Comparison of ENCODE assay signal across 9 cellular contexts in genomic region chr12:109714913-109715244, GRCh38. TPM values are rescaled to one million over a fixed set of nuclear protein-coding genes. Genes with fewer than 3 reads are reported as not detected.
DNase-seq lines count a peak whose midpoint lies in the region; ATAC-seq and TF ChIP-seq lines count a peak whose summit lies in the region.
"Had no signal": no experiment of that assay in that cellular context is flagged by ENCODE, and none has a peak within 500 bp of the region (broad histone marks: within the 10 kb centered on the region; RNA-seq: fewer than 3 reads in every experiment).

No MANE protein-coding gene starts in this region.

- WGBS in SK-N-SH (ENCODE audit: low lambda C conversion rate), result 10% methylated on average over 11 of the region's 13 CpGs
- WGBS in right cardiac atrium, result 32% methylated on average over 13 of the region's 13 CpGs

- intact Hi-C loops in right cardiac atrium (cut with DNase I), result loop anchor here in 2 of 4 donors (10.0 kb wide), 2 partner anchors 60 to 110 kb away; no protein-coding TSS in a partner anchor
- intact Hi-C loops in gastrocnemius medialis (cut with DNase I; ENCODE audit: low total_unique reads), result loop anchor here (1.0 to 10.0 kb wide), 3 partner anchors 58 to 1030 kb away; partner anchors contain the start of genes GLTP and PPP1CC

- peaks cover 8% of the 10 kb centered on the region; the same call in 1 of the 2 replicates for H4K20me1 ChIP-seq in SK-N-SH (ENCODE audit: insufficient read depth)

- H3K27ac ChIP-seq in SK-N-SH (ENCODE audit: low read depth in 2 of 2, low read length in 1 of 2) (peak overlapping the region in 1 of 2 experiments; percentile 92; a peak in 2 of 4 replicates), right cardiac atrium (ENCODE audit: low read length) (peak overlapping the region; percentile 1), gastrocnemius medialis (peak overlapping the region in 3 of 4 donors; percentile 82 to 88 (median 82))
- H3K27ac ChIP-seq: RWPE1 had no signal

- H3K27me3 ChIP-seq in GM06990 (replicated peaks; ENCODE audit: control insufficient read depth, insufficient read depth, low read length) (peaks cover 2% of the 10 kb centered on the region), SK-N-SH (ENCODE audit: insufficient read depth) (no peaks in the 10 kb centered on the region; the same call in none of the 2 replicates), right cardiac atrium (ENCODE audit: control insufficient read depth, insufficient read depth) (no peaks in the 10 kb centered on the region), gastrocnemius medialis (no peaks in the 10 kb centered on the region)

- TF ChIP-seq POLR2A in gastrocnemius medialis (IDR thresholded peaks at IDR 0.05), result no peak

- TF ChIP-seq RAD21 in SK-N-SH (IDR thresholded peaks at IDR 0.05; ENCODE audit: low read length), result no peak

- H3F3A ChIP-seq in SK-N-SH (replicated peaks; ENCODE audit: insufficient read depth), result no peaks in the 10 kb centered on the region

- H2AFZ ChIP-seq in SK-N-SH (ENCODE audit: low read depth), result no peak overlapping the region

- H3K79me2 ChIP-seq in SK-N-SH (ENCODE audit: insufficient read depth), result no peaks in the 10 kb centered on the region

- H3K4me3 ChIP-seq in GM06990 (replicated peaks; ENCODE audit: low read depth, low read length) (peak overlapping the region; percentile 2; the same call in 1 of the 2 replicates), SK-N-SH (ENCODE audit: low read depth in 2 of 2, low read length in 1 of 2) (peak overlapping the region in 1 of 2 experiments; percentile 62; a peak in 2 of 4 replicates), right cardiac atrium (ENCODE audit: low read length) (peak overlapping the region; percentile 84), gastrocnemius medialis (peak overlapping the region; percentile 57 to 77 (median 60))

- DNase-seq in GM06990 (ENCODE audit: extremely low read depth, insufficient read length) (no peak), SK-N-SH (peak; percentile 54), right cardiac atrium (no peak), gastrocnemius medialis (no peak), NCI-H146 treated with DMSO at 0.1 percent for 48 hours (lab: John Stamatoyannopoulos, UW; ENCODE audit: unreplicated experiment) (no peak), amygdala (lab: John Stamatoyannopoulos, UW) (no peak)

- H3K4me1 ChIP-seq in SK-N-SH (ENCODE audit: control insufficient read depth in 1 of 2, insufficient read depth in 2 of 2, low read depth in 1 of 2, low read length in 1 of 2), result peaks cover 0 to 45% of the 10 kb centered on the region in 2 experiments; a peak in 2 of 4 replicates
- H3K4me1 ChIP-seq in right cardiac atrium (ENCODE audit: control insufficient read depth, insufficient read depth, low read length), result peaks cover 14% of the 10 kb centered on the region
- peaks cover 35 to 39% of the 10 kb centered on the region in 2 donors for H3K4me1 ChIP-seq in gastrocnemius medialis

- TF ChIP-seq CTCF in GM06990 (IDR thresholded peaks at IDR 0.05; ENCODE audit: insufficient read depth, low read length, poor library complexity, severe bottlenecking) (no peak), SK-N-SH (IDR thresholded peaks at IDR 0.05) (no peak), gastrocnemius medialis (IDR thresholded peaks at IDR 0.05 in 4 of 5, conservative IDR thresholded peaks at IDR 0.05 in 1 of 5) (no peak)

- H3K4me2 ChIP-seq in SK-N-SH, result peak overlapping the region; percentile 94; the same call in 1 of the 2 replicates

- TF ChIP-seq EP300 in SK-N-SH (IDR thresholded peaks at IDR 0.05; ENCODE audit: borderline replicate concordance in 1 of 2, low read depth in 1 of 2, low read length in 1 of 2), result no peak

- in situ Hi-C loops in gastrocnemius medialis (cut with MboI; ENCODE audit: low sequenced_read_pairs in 4 of 4), result no loop called here

- H3K9me2 ChIP-seq in SK-N-SH, result no peaks in the 10 kb centered on the region

- no peak for ATAC-seq in right cardiac atrium
- ATAC-seq in gastrocnemius medialis, result no peak
- ATAC-seq in esophagus mucosa, result no peak
- ATAC-seq in GM19397 (IDR thresholded peaks at IDR 0.05; ENCODE audit: unreplicated experiment), result no peak

- CTCF ChIA-PET in SK-N-SH (lab: Yijun Ruan, JAX), result interaction anchor here (0.6 to 7.5 kb wide), 27 partner anchors 11 to 196 kb away, joined by 3 to 175 read pairs (median 6); partner anchors contain the start of genes MMAB and MVK

- no peak overlapping the region for H3K9ac ChIP-seq in SK-N-SH

- POLR2A ChIA-PET in SK-N-SH (lab: Yijun Ruan, JAX), result interaction anchor here (0.6 to 8.9 kb wide), 19 partner anchors 9 to 193 kb away, joined by 3 to 82 read pairs (median 4); no protein-coding TSS in a partner anchor

- no peaks in the 10 kb centered on the region for H3K36me3 ChIP-seq in GM06990 (ENCODE audit: control insufficient read depth, insufficient read depth, low read length)
- H3K36me3 ChIP-seq in SK-N-SH (replicated peaks in 1 of 2; ENCODE audit: control insufficient read depth in 1 of 2, insufficient read depth in 2 of 2, low read length in 1 of 2), result no peaks in the 10 kb centered on the region
- no peaks in the 10 kb centered on the region for H3K36me3 ChIP-seq in gastrocnemius medialis

- H3K9me3 ChIP-seq in SK-N-SH (no peaks in the 10 kb centered on the region), right cardiac atrium (ENCODE audit: control insufficient read depth, low read length) (no peaks in the 10 kb centered on the region), gastrocnemius medialis (no peaks in the 10 kb centered on the region)

TF ChIP-seq in SK-N-SH, 30 proteins besides CTCF, POLR2A, EP300 and RAD21:
- TF ChIP-seq FOXJ3 (CRISPR knock-in tag; IDR thresholded peaks at IDR 0.05) (no peak), POLR2AphosphoS5 (IDR thresholded peaks at IDR 0.05; ENCODE audit: low read depth, low read length) (no peak), JUND (IDR thresholded peaks at IDR 0.05) (no peak), NFIC (IDR thresholded peaks at IDR 0.05; ENCODE audit: borderline replicate concordance) (no peak), IRF3 (IDR thresholded peaks at IDR 0.05; ENCODE audit: low read depth, low read length) (no peak), TCF12 (IDR thresholded peaks at IDR 0.05) (no peak), SMC3 (IDR thresholded peaks at IDR 0.05; ENCODE audit: low read depth, low read length) (no peak), EZH2phosphoT487 (IDR thresholded peaks at IDR 0.05; ENCODE audit: borderline replicate concordance, low read depth) (no peak), RFX5 (IDR thresholded peaks at IDR 0.05; ENCODE audit: low read length) (no peak), ZBTB33 (IDR thresholded peaks at IDR 0.05; ENCODE audit: borderline replicate concordance, low read depth) (no peak), TAF1 (IDR thresholded peaks at IDR 0.05; ENCODE audit: borderline replicate concordance, low read depth, low read length) (no peak), ELF1 (IDR thresholded peaks at IDR 0.05) (no peak), NRF1 (IDR thresholded peaks at IDR 0.05; ENCODE audit: low read depth, low read length) (no peak), USF1 (IDR thresholded peaks at IDR 0.05; ENCODE audit: borderline replicate concordance, low read depth) (no peak), FOSL2 (IDR thresholded peaks at IDR 0.05; ENCODE audit: borderline replicate concordance, low read depth) (no peak), FOXM1 (IDR thresholded peaks at IDR 0.05; ENCODE audit: low read depth) (no peak)

RNA-seq across cellular contexts. Expression of gene FAM222A, which starts 1.3 kb away (rescaled TPM):
- 1.6 and 4.2 TPM in 2 replicates for polyA plus RNA-seq in SK-N-SH (2012; rRNA removed)
- polyA plus RNA-seq in SK-N-SH (2012; cell fraction: cytosol; rRNA removed), result 1.7 and 4.1 TPM in 2 replicates
- 1.6 and 3.1 TPM in 2 replicates for polyA plus RNA-seq in SK-N-SH (2012; cell fraction: nucleus; rRNA removed)
- 10 to 100 TPM in 2 of 4 donors, 1 to 10 TPM in 2; 9.3 to 16.4 (median 10.0) TPM for total RNA-seq in right cardiac atrium
- polyA plus RNA-seq in right cardiac atrium, result 14.8 TPM
- total RNA-seq in gastrocnemius medialis, result 10 to 100 TPM in 2 of 4 donors, 1 to 10 TPM in 2; 7.0 to 24.3 (median 13.5) TPM
- 5.4 TPM for total RNA-seq in esophagus mucosa
